Comparison of ENCODE assay signal across 9 cellular contexts in genomic region chr1:234933475-234933874, GRCh38.
DNase-seq lines count a peak whose midpoint lies in the region; ATAC-seq and TF ChIP-seq lines count a peak whose summit lies in the region.
"Had no signal": no experiment of that assay in that cellular context is flagged by ENCODE, and none has a peak within 500 bp of the region (broad histone marks: within the 10 kb centered on the region; RNA-seq: fewer than 3 reads in every experiment).

No MANE protein-coding gene starts in this region.

- H3K27ac ChIP-seq in skin epidermis: peak overlapping the region in 11 of 21 experiments; percentile 30 to 70 (median 47)
- H3K27ac ChIP-seq in dorsolateral prefrontal cortex: peak overlapping the region in 1 of 59 donors; percentile 9
- H3K27ac ChIP-seq: parathyroid adenoma had no signal

- peak; percentile 38 to 66 for ATAC-seq in activated CD4-positive, CD25-positive, alpha-beta regulatory T cell treated with anti-CD3 and anti-CD28 coated beads, Interleukin-2, amount 50 U/mL, for 24 hours
- peak; percentile 88 for ATAC-seq in HG02763 (IDR thresholded peaks at IDR 0.05; ENCODE audit: unreplicated experiment)
- ATAC-seq in effector memory CD8-positive, alpha-beta T cell (replicated peaks): peak; percentile 26

- no peaks in the 10 kb centered on the region for H3K4me1 Mint-ChIP-seq in effector memory CD8-positive, alpha-beta T cell (ENCODE audit: low read depth in 2 of 2)

- H3K4me3 ChIP-seq in skin epidermis: no peak overlapping the region
- H3K4me3 ChIP-seq in dorsolateral prefrontal cortex: no peak overlapping the region

- DNase-seq in activated CD4-positive, CD25-positive, alpha-beta regulatory T cell (lab: John Stamatoyannopoulos, UW): no peak
- DNase-seq in OCI-M1 (lab: John Stamatoyannopoulos, UW): peak; percentile 50
- DNase-seq in effector memory CD8-positive, alpha-beta T cell: no peak
- DNase-seq in dorsolateral prefrontal cortex: no peak
- DNase-seq in posterior cingulate gyrus: no peak

- no peak for TF ChIP-seq CTCF in dorsolateral prefrontal cortex (IDR thresholded peaks at IDR 0.05 in 54 of 56, conservative IDR thresholded peaks at IDR 0.05 in 2 of 56; ENCODE audit: low read depth in 1 of 56, partially characterized antibody in 56 of 56)

- H3K27me3 ChIP-seq in dorsolateral prefrontal cortex: no peaks in the 10 kb centered on the region

- no peak overlapping the region for H3K4me3 Mint-ChIP-seq in effector memory CD8-positive, alpha-beta T cell

- H3K36me3 Mint-ChIP-seq in effector memory CD8-positive, alpha-beta T cell (ENCODE audit: insufficient read depth): no peaks in the 10 kb centered on the region

- intact Hi-C loops in dorsolateral prefrontal cortex (cut with DNase I) (no loop called here), posterior cingulate gyrus (cut with DNase I) (no loop called here)

- no peaks in the 10 kb centered on the region for H3K9me3 Mint-ChIP-seq in effector memory CD8-positive, alpha-beta T cell

- H3K27ac Mint-ChIP-seq in effector memory CD8-positive, alpha-beta T cell: peak overlapping the region in 1 of 2 donors; percentile 58

- H3K27me3 Mint-ChIP-seq in effector memory CD8-positive, alpha-beta T cell: no peaks in the 10 kb centered on the region

Comparison
In these comparisons a context has a peak if more than half of its experiments do, and no peak if none do; other contexts are left out.
1. ATAC-seq: peak in every context shown above with its lines; median percentile 88 in HG02763; 52 in activated CD4-positive, CD25-positive, alpha-beta regulatory T cell treated with anti-CD3 and anti-CD28 coated beads, Interleukin-2, amount 50 U/mL, for 24 hours; 26 in effector memory CD8-positive, alpha-beta T cell.